Comparison of ENCODE assay signal across 1 cellular context in the genomic region with DNA sequence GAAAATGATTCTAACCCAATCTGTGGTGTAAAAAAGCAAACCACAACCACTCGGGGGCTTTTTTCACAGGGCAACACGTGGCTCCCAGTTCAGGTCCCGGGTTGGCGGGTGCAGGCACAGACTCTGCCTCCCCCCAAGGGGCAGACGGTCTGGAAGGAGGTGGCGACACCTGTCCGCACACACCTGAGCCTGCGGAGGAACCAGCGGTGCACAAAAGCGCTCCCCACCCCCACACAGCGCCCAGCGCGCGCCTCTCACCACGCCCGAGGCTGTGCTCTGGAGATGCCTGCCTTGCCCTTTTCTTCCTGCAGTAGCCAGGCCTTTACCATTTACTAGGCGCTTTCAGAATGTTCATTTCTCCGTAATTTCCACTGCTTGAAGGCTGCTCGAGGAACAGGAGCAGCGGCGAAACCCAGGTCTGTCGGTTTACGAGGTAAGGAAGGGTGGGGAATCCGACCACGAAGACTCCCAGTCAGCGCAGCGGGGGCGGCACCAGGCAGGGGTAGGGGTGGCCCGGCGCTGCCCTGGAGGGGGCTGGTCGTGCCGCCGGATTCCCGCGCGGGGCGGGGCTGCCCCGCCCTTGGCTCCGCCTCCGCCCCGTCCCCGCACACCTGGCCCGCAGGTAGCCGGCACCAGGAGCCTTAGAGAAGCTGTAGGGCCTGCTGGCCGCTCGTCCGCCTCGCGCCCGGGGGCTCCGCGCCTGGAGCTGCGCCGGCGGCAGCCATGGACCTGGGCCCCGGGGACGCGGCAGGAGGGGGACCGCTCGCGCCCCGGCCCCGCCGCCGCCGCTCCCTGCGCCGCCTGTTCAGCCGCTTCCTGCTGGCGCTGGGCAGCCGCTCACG.
TF ChIP-seq lines count a peak whose summit lies in the region.

TSS of gene USP43 (plus strand) at position 608 of the 842 bp plus-strand sequence. CDS start at position 724, 116 bp downstream.

TF ChIP-seq in SK-N-SH, 30 proteins besides CTCF, POLR2A, EP300 and RAD21 (continued from another document):
- no peak for TF ChIP-seq PBX3 (IDR thresholded peaks at IDR 0.05)
- no peak for TF ChIP-seq USF1 (IDR thresholded peaks at IDR 0.05; ENCODE audit: borderline replicate concordance, low read depth)
- no peak for TF ChIP-seq NFIC (IDR thresholded peaks at IDR 0.05; ENCODE audit: borderline replicate concordance)
- TF ChIP-seq, protein P1, sequence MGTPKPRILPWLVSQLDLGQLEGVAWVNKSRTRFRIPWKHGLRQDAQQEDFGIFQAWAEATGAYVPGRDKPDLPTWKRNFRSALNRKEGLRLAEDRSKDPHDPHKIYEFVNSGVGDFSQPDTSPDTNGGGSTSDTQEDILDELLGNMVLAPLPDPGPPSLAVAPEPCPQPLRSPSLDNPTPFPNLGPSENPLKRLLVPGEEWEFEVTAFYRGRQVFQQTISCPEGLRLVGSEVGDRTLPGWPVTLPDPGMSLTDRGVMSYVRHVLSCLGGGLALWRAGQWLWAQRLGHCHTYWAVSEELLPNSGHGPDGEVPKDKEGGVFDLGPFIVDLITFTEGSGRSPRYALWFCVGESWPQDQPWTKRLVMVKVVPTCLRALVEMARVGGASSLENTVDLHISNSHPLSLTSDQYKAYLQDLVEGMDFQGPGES (IDR thresholded peaks at IDR 0.05; ENCODE audit: low read depth, low read length): no peak
- no peak for TF ChIP-seq GABPA (IDR thresholded peaks at IDR 0.05; ENCODE audit: low read depth)
- TF ChIP-seq FOXJ3 (CRISPR knock-in tag; IDR thresholded peaks at IDR 0.05): no peak
- no peak for TF ChIP-seq RXRA (IDR thresholded peaks at IDR 0.05; ENCODE audit: borderline replicate concordance, low read depth)
- TF ChIP-seq FOSL2 (IDR thresholded peaks at IDR 0.05; ENCODE audit: borderline replicate concordance, low read depth): no peak
